Comparison of ENCODE assay signal across 20 cellular contexts in genomic region chr2:146730882-146731281, GRCh38.
"Had no signal": no experiment of that assay in that cellular context is flagged by ENCODE, and none has a peak within 500 bp of the region (broad histone marks: within the 10 kb centered on the region; RNA-seq: fewer than 3 reads in every experiment).

No MANE protein-coding gene starts in this region.

- H3K4me3 ChIP-seq: pancreas, psoas muscle, right atrium auricular region, tibial nerve had no signal

- H3K36me3 Mint-ChIP-seq: activated naive CD4-positive, alpha-beta T cell treated with anti-CD3 and anti-CD28 coated beads, Interleukin-2, amount 10 ng/mL, durations not matched to agents 7 days and 5 days; natural killer cell treated with Interleukin-12 subunit alpha and Interleukin-12 subunit beta and Interleukin-15 and Interleukin-18, amount 100 ng/mL, for 72 hours; WTC11 had no signal

- H3K27ac Mint-ChIP-seq: activated naive CD4-positive, alpha-beta T cell treated with anti-CD3 and anti-CD28 coated beads, Interleukin-2, amount 10 ng/mL, durations not matched to agents 7 days and 5 days; natural killer cell treated with Interleukin-12 subunit alpha and Interleukin-12 subunit beta and Interleukin-15 and Interleukin-18, amount 100 ng/mL, for 72 hours; stimulated activated naive CD8-positive, alpha-beta T cell treated with anti-CD3 and anti-CD28 coated beads, Interleukin-15, Interleukin-2, amounts not matched to agents 100 ng/mL and 50 ng/mL, for 24 hours; T-helper 1 cell treated with Interleukin-12 subunit alpha and Interleukin-12 subunit beta and Interleukin-4 antibody, amounts not matched to agents 30 μg/mL and 1 μg/mL, for 36 hours; WTC11 had no signal

- ATAC-seq: left ventricle myocardium superior; natural killer cell treated with Interleukin-12 subunit alpha and Interleukin-12 subunit beta and Interleukin-15 and Interleukin-18, amount 100 ng/mL, for 72 hours; pancreas; psoas muscle; WTC11 had no signal

- H3K9me3 ChIP-seq: pancreas, psoas muscle, right atrium auricular region, tibial nerve had no signal

- H3K4me1 ChIP-seq: right atrium auricular region had no signal

- H3K4me3 Mint-ChIP-seq: activated naive CD4-positive, alpha-beta T cell treated with anti-CD3 and anti-CD28 coated beads, Interleukin-2, amount 10 ng/mL, durations not matched to agents 7 days and 5 days; natural killer cell treated with Interleukin-12 subunit alpha and Interleukin-12 subunit beta and Interleukin-15 and Interleukin-18, amount 100 ng/mL, for 72 hours; stimulated activated naive CD8-positive, alpha-beta T cell treated with anti-CD3 and anti-CD28 coated beads, Interleukin-15, Interleukin-2, amounts not matched to agents 100 ng/mL and 50 ng/mL, for 24 hours; T-helper 1 cell treated with Interleukin-12 subunit alpha and Interleukin-12 subunit beta and Interleukin-4 antibody, amounts not matched to agents 30 μg/mL and 1 μg/mL, for 36 hours; WTC11 had no signal

- H3K27ac ChIP-seq: pancreas, psoas muscle, right atrium auricular region, tibial nerve had no signal

- H3K4me1 Mint-ChIP-seq: activated naive CD4-positive, alpha-beta T cell treated with anti-CD3 and anti-CD28 coated beads, Interleukin-2, amount 10 ng/mL, durations not matched to agents 7 days and 5 days had no signal

- DNase-seq: activated CD4-positive, alpha-beta T cell treated with anti-CD3 and anti-CD28 coated beads, Interleukin-2, amount 50 U/mL, for 4 hours; activated naive CD4-positive, alpha-beta T cell treated with anti-CD3 and anti-CD28 coated beads, Interleukin-2, amount 10 ng/mL, durations not matched to agents 7 days and 5 days; activated T-cell treated with anti-CD3 and anti-CD28 coated beads, Interleukin-2, amount 50 U/mL, for 48 hours; caudate nucleus; effector memory CD4-positive, alpha-beta T cell; glutamatergic neuron; hippocampal formation; left ventricle myocardium superior; pancreas; psoas muscle; stimulated activated CD4-positive, alpha-beta T cell treated with anti-CD3 and anti-CD28 coated beads, Interleukin-12 subunit alpha, Interleukin-12 subunit beta, amount 100 ng/mL, for 4 hours; stimulated activated CD4-positive, alpha-beta T cell treated with anti-CD3 and anti-CD28 coated beads, Interleukin-4, amount 100 ng/mL, for 4 hours; substantia nigra; T1000 had no signal

- H3K27me3 ChIP-seq: pancreas, right atrium auricular region, tibial nerve had no signal

- H3K27me3 Mint-ChIP-seq: activated naive CD4-positive, alpha-beta T cell treated with anti-CD3 and anti-CD28 coated beads, Interleukin-2, amount 10 ng/mL, durations not matched to agents 7 days and 5 days; natural killer cell treated with Interleukin-12 subunit alpha and Interleukin-12 subunit beta and Interleukin-15 and Interleukin-18, amount 100 ng/mL, for 72 hours; stimulated activated naive CD8-positive, alpha-beta T cell treated with anti-CD3 and anti-CD28 coated beads, Interleukin-15, Interleukin-2, amounts not matched to agents 100 ng/mL and 50 ng/mL, for 24 hours had no signal

- H3K36me3 ChIP-seq: pancreas, right atrium auricular region, tibial nerve had no signal

- H3K9me3 Mint-ChIP-seq: activated naive CD4-positive, alpha-beta T cell treated with anti-CD3 and anti-CD28 coated beads, Interleukin-2, amount 10 ng/mL, durations not matched to agents 7 days and 5 days; stimulated activated naive CD8-positive, alpha-beta T cell treated with anti-CD3 and anti-CD28 coated beads, Interleukin-15, Interleukin-2, amounts not matched to agents 100 ng/mL and 50 ng/mL, for 24 hours; T-helper 1 cell treated with Interleukin-12 subunit alpha and Interleukin-12 subunit beta and Interleukin-4 antibody, amounts not matched to agents 30 μg/mL and 1 μg/mL, for 36 hours; WTC11 had no signal
